ENCODE assay signal across 19 cellular contexts in the genomic region with DNA sequence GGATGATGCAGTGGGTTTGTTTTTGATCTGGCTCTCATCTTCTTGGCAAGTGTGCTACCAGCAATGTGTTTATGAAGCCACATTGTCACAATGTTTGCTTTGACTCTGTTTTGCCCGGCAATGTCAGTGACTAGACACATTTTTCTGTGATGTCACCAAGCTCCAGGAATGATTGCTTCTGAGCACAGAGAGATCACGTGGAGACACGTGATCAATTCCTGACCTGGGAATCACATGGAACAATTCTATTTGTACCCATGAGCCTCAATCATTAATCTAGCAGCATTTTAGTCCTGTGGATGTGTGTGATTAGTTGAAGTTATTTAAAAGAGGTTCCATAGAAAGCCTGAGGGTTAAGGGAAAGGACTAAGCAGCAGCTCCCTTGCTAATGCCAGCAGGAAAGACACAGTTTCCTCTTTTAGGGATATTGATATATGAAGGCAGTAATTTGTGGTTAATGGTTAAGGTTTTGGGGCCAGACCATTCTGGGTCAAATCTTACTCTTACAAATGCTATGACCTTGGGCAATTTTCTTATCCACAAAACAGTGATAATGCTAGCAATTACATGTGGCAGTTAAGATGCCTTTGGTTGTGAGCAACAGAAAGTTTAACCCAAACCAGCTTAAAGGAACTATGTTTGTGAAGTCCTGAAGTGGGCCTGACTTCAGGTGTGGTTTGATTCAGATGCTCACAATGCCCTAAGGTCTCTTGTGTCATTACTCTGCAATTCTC. TPM values are rescaled to one million over a fixed set of nuclear protein-coding genes. Genes with fewer than 3 reads are reported as not detected.
DNase-seq lines count a peak whose midpoint lies in the region; FAIRE-seq and TF ChIP-seq lines count a peak whose summit lies in the region.
"Had no signal": no experiment of that assay in that cellular context is flagged by ENCODE, and none has a peak within 500 bp of the region (broad histone marks: within the 10 kb centered on the region; RNA-seq: fewer than 3 reads in every experiment).

No MANE protein-coding gene starts in this region.

- no peaks in the 10 kb centered on the region for H3K9me1 ChIP-seq in keratinocyte (ENCODE audit: control insufficient read depth, extremely low read depth, insufficient read depth, low read length)

- H3K36me3 ChIP-seq in keratinocyte (ENCODE audit: control insufficient read depth in 2 of 2, extremely low read depth in 1 of 2, insufficient read depth in 2 of 2, low read length in 2 of 2) = no peaks in the 10 kb centered on the region
- H3K36me3 ChIP-seq: right atrium auricular region had no signal

- no peak overlapping the region for H3K9ac ChIP-seq in keratinocyte (ENCODE audit: control insufficient read depth, extremely low read depth, insufficient read depth, low read length)

- no peaks in the 10 kb centered on the region for H3K79me2 ChIP-seq in keratinocyte (ENCODE audit: control insufficient read depth, insufficient read depth, low read length)

- dilution Hi-C loops in keratinocyte (cut with MboI; ENCODE audit: extremely low pct_ligation_motif_present, low sequenced_read_pairs) = loop anchor here (25.0 kb wide), 1 partner anchor 106 kb away; no protein-coding TSS in a partner anchor

- no peak for TF ChIP-seq CTCF in keratinocyte (optimal IDR thresholded peaks at IDR 0.05 in 1 of 3, IDR thresholded peaks at IDR 0.05 in 1 of 3, conservative IDR thresholded peaks at IDR 0.05 in 1 of 3; ENCODE audit: extremely low read depth in 1 of 3, insufficient read depth in 2 of 3, low read length in 3 of 3)

- H3K9me3 ChIP-seq in keratinocyte (ENCODE audit: control insufficient read depth, low read depth, low read length) = no peaks in the 10 kb centered on the region
- H3K9me3 ChIP-seq: right atrium auricular region had no signal

- H3K27ac ChIP-seq in keratinocyte (ENCODE audit: control insufficient read depth, insufficient read depth, low read length) = no peak overlapping the region
- H3K27ac ChIP-seq: right atrium auricular region, RWPE1 had no signal

- no peaks in the 10 kb centered on the region for H4K20me1 ChIP-seq in keratinocyte (ENCODE audit: control insufficient read depth, extremely low read depth, insufficient read depth, low read length)

- H2AFZ ChIP-seq in keratinocyte (ENCODE audit: control insufficient read depth, low read length) = no peak overlapping the region

- no peaks in the 10 kb centered on the region for H3K27me3 ChIP-seq in keratinocyte (ENCODE audit: control insufficient read depth, extremely low read depth, insufficient read depth, low read length)
- H3K27me3 ChIP-seq: right atrium auricular region had no signal

- peak; percentile 47 for DNase-seq in AG20443 (ENCODE audit: low spot score)
- DNase-seq in EH (ENCODE audit: low read depth) = peak; percentile 32
- DNase-seq in SHP77 treated with DMSO at 0.1 percent for 48 hours (lab: John Stamatoyannopoulos, UW) = peak; percentile 18
- no peak for DNase-seq in keratinocyte (ENCODE audit: low read depth, low spot score)
- DNase-seq in stimulated activated naive CD4-positive, alpha-beta T cell treated with Interleukin-2 at 50 U/mL for 16 hours (lab: John Stamatoyannopoulos, UW) = no peak
- DNase-seq in NCI-H1105 treated with DMSO at 0.1 percent for 48 hours (lab: John Stamatoyannopoulos, UW) = no peak
- no peak for DNase-seq in activated naive CD4-positive, alpha-beta T cell (lab: John Stamatoyannopoulos, UW)
- DNase-seq in NCI-H1694 treated with DMSO at 0.1 percent for 48 hours (lab: John Stamatoyannopoulos, UW) = no peak
- DNase-seq: activated CD4-positive, alpha-beta T cell treated with anti-CD3 and anti-CD28 coated beads, Interleukin-2, amount 50 U/mL, for 4 hours; activated naive CD4-positive, alpha-beta T cell treated with anti-CD3 and anti-CD28 coated beads, Interleukin-2, amount 10 ng/mL, durations not matched to agents 7 days and 5 days; central memory CD4-positive, alpha-beta T cell; glutamatergic neuron; left colon; naive thymus-derived CD8-positive, alpha-beta T cell; NCI-H446 treated with DMSO at 0.1 percent for 48 hours; stimulated activated CD4-positive, alpha-beta T cell treated with anti-CD3 and anti-CD28 coated beads, Interleukin-4, amount 100 ng/mL, for 1 hour had no signal

- peaks cover 38% of the 10 kb centered on the region for H3K4me1 ChIP-seq in keratinocyte (ENCODE audit: control insufficient read depth, extremely low read depth, insufficient read depth, low read length)
- H3K4me1 ChIP-seq: right atrium auricular region had no signal

- peak overlapping the region; percentile 39 for H3K4me2 ChIP-seq in keratinocyte (ENCODE audit: control insufficient read depth, extremely low read depth, insufficient read depth, low read depth, low read length)

- no peak overlapping the region for H3K4me3 ChIP-seq in keratinocyte (ENCODE audit: control insufficient read depth in 2 of 3, extremely low read depth in 1 of 3, insufficient read depth in 2 of 3, low read depth in 1 of 3, low read length in 3 of 3)
- H3K4me3 ChIP-seq: right atrium auricular region had no signal

- FAIRE-seq in keratinocyte (lab: Jason Lieb, UNC) = peak; percentile 70

RNA-seq across cellular contexts. Expression of a gene that starts 59.0 kb away (rescaled TPM):
- polyA plus RNA-seq in keratinocyte = 0.03 to 0.04 TPM in 2 of 3 replicates, not detected in the other
- polyA plus RNA-seq in keratinocyte (2011; ENCODE audit: low read depth) = not detected
- 0.07 TPM in 1 of 2 replicates, not detected in the other for polyA plus RNA-seq in keratinocyte (2011; cell fraction: cytosol; rRNA removed)
- not detected in 2 replicates for polyA plus RNA-seq in keratinocyte (2011; cell fraction: nucleus; rRNA removed)
- not detected in 2 replicates for polyA plus RNA-seq in keratinocyte (2012; ENCODE audit: low replicate concordance)
- polyA minus RNA-seq in keratinocyte = not detected in 3 replicates
- polyA minus RNA-seq in keratinocyte (2011; cell fraction: cytosol; rRNA and poly(A)+ RNA removed) = not detected
- polyA minus RNA-seq in keratinocyte (2011; cell fraction: nucleus; rRNA and poly(A)+ RNA removed) = not detected in 2 replicates
- polyA plus RNA-seq: CD14-positive monocyte had no signal

Comparison
In these comparisons a context has a peak if more than half of its experiments do, and no peak if none do; other contexts are left out.
1. DNase-seq: peak in AG20443 (single experiment), EH (single experiment) and SHP77 treated with DMSO at 0.1 percent for 48 hours (single experiment); none in keratinocyte (single experiment), stimulated activated naive CD4-positive, alpha-beta T cell treated with Interleukin-2 at 50 U/mL for 16 hours (single experiment), NCI-H1105 treated with DMSO at 0.1 percent for 48 hours (single experiment), activated naive CD4-positive, alpha-beta T cell (0 of 4) and NCI-H1694 treated with DMSO at 0.1 percent for 48 hours (single experiment).